Comparison of ENCODE assay signal across 8 cellular contexts in the genomic region with DNA sequence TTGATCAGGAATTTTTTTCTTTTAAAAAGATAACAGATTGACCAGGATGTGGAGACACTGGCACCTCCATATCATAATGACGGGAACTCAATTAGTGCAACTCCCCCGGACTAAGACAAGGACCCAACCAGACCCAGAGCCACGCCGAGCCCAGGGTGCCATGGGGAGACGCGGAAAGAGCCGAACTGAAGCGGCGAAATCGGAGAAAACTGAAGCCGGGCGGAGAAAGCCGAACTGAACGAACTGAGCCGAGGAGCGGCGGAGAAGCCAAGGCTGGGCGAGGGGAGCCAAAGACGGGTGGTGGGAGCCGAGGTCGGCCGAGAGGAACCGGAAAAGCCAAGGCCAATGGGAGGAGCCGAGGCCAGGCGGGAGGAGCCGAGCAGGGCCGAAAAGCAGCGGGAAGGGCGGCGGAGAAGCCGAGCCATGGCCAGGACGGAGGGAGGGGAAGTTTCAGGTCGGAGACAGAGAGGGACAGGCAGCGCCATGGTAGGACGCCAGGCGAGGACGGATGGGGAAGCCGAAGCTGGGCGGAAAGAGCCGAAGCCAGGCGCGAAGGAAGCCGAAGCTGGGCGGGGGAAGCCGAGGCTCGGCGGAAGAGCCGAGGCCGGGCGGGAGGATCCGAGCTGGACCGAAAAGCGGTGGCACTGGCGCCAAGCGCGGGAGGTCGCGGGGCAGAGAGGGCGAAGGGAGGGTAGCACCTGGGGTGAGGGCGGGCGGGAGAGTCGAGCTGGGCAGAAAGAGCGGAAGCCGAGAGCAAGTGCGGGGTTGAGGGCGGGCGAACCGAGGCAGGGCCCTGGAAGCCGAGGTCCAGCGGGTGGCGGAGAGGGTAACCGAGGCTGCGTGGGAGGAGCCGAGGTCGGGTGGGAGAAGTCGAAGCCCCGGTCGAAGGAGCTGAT. TPM values are rescaled to one million over a fixed set of nuclear protein-coding genes. Genes with fewer than 3 reads are reported as not detected.
DNase-seq lines count a peak whose midpoint lies in the region; ATAC-seq and TF ChIP-seq lines count a peak whose summit lies in the region.

No MANE protein-coding gene starts in this region.

- no peak for TF ChIP-seq CTCF in GM20000 (IDR thresholded peaks at IDR 0.05; ENCODE audit: extremely low read depth, missing control alignments)

- peak overlapping the region; percentile 96 for H3K4me3 Mint-ChIP-seq in memory B cell

- H3K27ac ChIP-seq in effector memory CD4-positive, alpha-beta T cell (ENCODE audit: insufficient read depth, low read length, poor library complexity, severe bottlenecking): peak overlapping the region; percentile 82

- peaks cover 14% of the 10 kb centered on the region for H3K9me3 Mint-ChIP-seq in memory B cell

- H3K4me1 Mint-ChIP-seq in memory B cell: peaks cover 3% of the 10 kb centered on the region

- H3K4me1 ChIP-seq in effector memory CD4-positive, alpha-beta T cell (ENCODE audit: control insufficient read depth, insufficient read depth, low read length, poor library complexity, severe bottlenecking): peaks cover 12% of the 10 kb centered on the region

- H3K27ac Mint-ChIP-seq in memory B cell: peak overlapping the region; percentile 90

- H3K27me3 ChIP-seq in effector memory CD4-positive, alpha-beta T cell (replicated peaks; ENCODE audit: control insufficient read depth, insufficient read depth, low read length, poor library complexity, severe bottlenecking): no peaks in the 10 kb centered on the region

- DNase-seq in COLO829 (ENCODE audit: low spot score): peak; percentile 84
- DNase-seq in GM20000 (ENCODE audit: low spot score): peak; percentile 90
- peak; percentile 86 for DNase-seq in HT-29 (ENCODE audit: low spot score)
- DNase-seq in NOMO-1 (lab: John Stamatoyannopoulos, UW; ENCODE audit: unreplicated experiment in 2 of 2): peak; percentile 91 to 97
- DNase-seq in activated CD8-positive, alpha-beta memory T cell treated with anti-CD3 and anti-CD28 coated beads for 4 hours (ENCODE audit: low read depth in 2 of 2): peak; percentile 72 to 75
- peak; percentile 64 to 80 (median 80) for DNase-seq in effector memory CD4-positive, alpha-beta T cell
- DNase-seq in memory B cell (ENCODE audit: low spot score in 2 of 2): peak; percentile 80 to 85
- DNase-seq in stimulated activated CD4-positive, alpha-beta T cell treated with anti-CD3 and anti-CD28 coated beads, TNF-alpha, amount 100 ng/mL, for 48 hours (ENCODE audit: low read depth in 3 of 3): peak; percentile 82 to 88 (median 82)

- H3K36me3 Mint-ChIP-seq in memory B cell: peaks cover 4% of the 10 kb centered on the region

- H3K36me3 ChIP-seq in effector memory CD4-positive, alpha-beta T cell (ENCODE audit: control insufficient read depth, insufficient read depth, low read length): no peaks in the 10 kb centered on the region

- peaks cover 6% of the 10 kb centered on the region for H3K9me3 ChIP-seq in effector memory CD4-positive, alpha-beta T cell (ENCODE audit: control insufficient read depth, low read length)

- no peaks in the 10 kb centered on the region for H3K27me3 Mint-ChIP-seq in memory B cell

- peak; percentile 86 for ATAC-seq in memory B cell (ENCODE audit: low read depth)

- peak overlapping the region; percentile 63 for H3K4me3 ChIP-seq in effector memory CD4-positive, alpha-beta T cell (ENCODE audit: insufficient read depth, low read depth, low read length, poor library complexity, severe bottlenecking)

RNA-seq across cellular contexts. Expression of a gene that starts 29.4 kb away (rescaled TPM):
- 4.0 and 4.1 TPM in 2 replicates for total RNA-seq in HT-29 (2014; rRNA removed; shearing (Covaris generic))

RNA-seq across cellular contexts. Expression of a gene that starts 40.5 kb away (rescaled TPM):
- total RNA-seq in HT-29 (2014; rRNA removed; shearing (Covaris generic)): not detected in 2 replicates

RNA-seq across cellular contexts. Expression of a gene that starts 49.8 kb away (rescaled TPM):
- total RNA-seq in HT-29 (2014; rRNA removed; shearing (Covaris generic)): not detected in 2 replicates

RNA-seq across cellular contexts. Expression of a gene that starts 59.0 kb away (rescaled TPM):
- not detected in 2 replicates for total RNA-seq in HT-29 (2014; rRNA removed; shearing (Covaris generic))

Comparison
In these comparisons a context has a peak if more than half of its experiments do, and no peak if none do; other contexts are left out.
1. Peak in every context shown above with its lines: DNase-seq, ATAC-seq, H3K4me3 ChIP-seq and H3K27ac ChIP-seq.